ENCODE assay signal across 28 cellular contexts in genomic region chr11:109012996-109013395, GRCh38.
"Had no signal": no experiment of that assay in that cellular context is flagged by ENCODE, and none has a peak within 500 bp of the region (broad histone marks: within the 10 kb centered on the region; RNA-seq: fewer than 3 reads in every experiment).

No MANE protein-coding gene starts in this region.

- ATAC-seq: activated CD8-positive, alpha-beta T cell treated with anti-CD3 and anti-CD28 coated beads for 36 hours; activated T-cell treated with anti-CD3 and anti-CD28 coated beads, Interleukin-2, amount 50 U/mL, for 4 hours; activated T-helper 17 cell treated with anti-CD3 and anti-CD28 coated beads, Interleukin-2, amount 50 U/mL, for 72 hours; gastrocnemius medialis; heart right ventricle; T-helper 17 cell had no signal

- H3K4me1 Mint-ChIP-seq: activated B cell treated with CpG ODN at 0.5 μM for 24 hours; activated T-helper 17 cell treated with anti-CD3 and anti-CD28 coated beads, Interleukin-2, amount 50 U/mL, for 72 hours; central memory CD8-positive, alpha-beta T cell; T-helper 17 cell had no signal

- H3K36me3 Mint-ChIP-seq: activated naive CD8-positive, alpha-beta T cell had no signal

- H3K79me2 ChIP-seq: hepatocyte had no signal

- DNase-seq: activated B cell treated with CpG ODN at 0.5 μM for 24 hours; activated CD4-positive, alpha-beta T cell treated with anti-CD3 and anti-CD28 coated beads for 48 hours; activated CD4-positive, alpha-beta T cell treated with anti-CD3 and anti-CD28 coated beads, Interleukin-2, amount 50 U/mL, for 1 hour; activated CD4-positive, alpha-beta T cell treated with anti-CD3 and anti-CD28 coated beads, Interleukin-2, amount 50 U/mL, for 48 hours; activated CD8-positive, alpha-beta memory T cell treated with anti-CD3 and anti-CD28 coated beads for 24 hours; activated CD8-positive, alpha-beta T cell treated with anti-CD3 and anti-CD28 coated beads for 36 hours; activated effector memory CD4-positive, alpha-beta T cell treated with Interleukin-2 at 50 U/mL for 16 hours; activated gamma-delta T cell treated with Interleukin-2 at 50 U/mL for 16 hours; activated naive CD4-positive, alpha-beta T cell treated with anti-CD3 and anti-CD28 coated beads, Interleukin-2, amount 50 U/mL, for 16 hours; activated naive CD4-positive, alpha-beta T cell treated with Interleukin-2 at 50 U/mL for 16 hours; activated T-cell treated with anti-CD3 and anti-CD28 coated beads, Interleukin-2, amount 50 U/mL, for 4 hours; amniotic stem cell; anterior cingulate cortex; brain microvascular endothelial cell; colonic mucosa; effector CD8-positive, alpha-beta T cell; foreskin fibroblast; gastrocnemius medialis; heart right ventricle; T-helper 17 cell; T1000; WERI-Rb-1 had no signal

- H3K9me3 ChIP-seq: colonic mucosa, gastrocnemius medialis, heart right ventricle had no signal

- H3K27me3 ChIP-seq: brain microvascular endothelial cell, colonic mucosa, gastrocnemius medialis, heart right ventricle, hepatocyte had no signal

- H3K27me3 Mint-ChIP-seq: activated CD8-positive, alpha-beta T cell treated with anti-CD3 and anti-CD28 coated beads for 36 hours; activated T-helper 17 cell treated with anti-CD3 and anti-CD28 coated beads, Interleukin-2, amount 50 U/mL, for 72 hours; central memory CD8-positive, alpha-beta T cell; T-helper 17 cell had no signal

- H3K4me3 ChIP-seq: colonic mucosa, gastrocnemius medialis, heart right ventricle, hepatocyte had no signal

- H2AFZ ChIP-seq: hepatocyte had no signal

- H3K4me1 ChIP-seq: colonic mucosa, gastrocnemius medialis, heart right ventricle had no signal

- H3K36me3 ChIP-seq: brain microvascular endothelial cell, colonic mucosa, gastrocnemius medialis, heart right ventricle, WERI-Rb-1 had no signal

- H3K9me3 Mint-ChIP-seq: activated B cell treated with CpG ODN at 0.5 μM for 24 hours; activated CD8-positive, alpha-beta T cell treated with anti-CD3 and anti-CD28 coated beads for 36 hours; activated T-cell treated with anti-CD3 and anti-CD28 coated beads, Interleukin-2, amount 50 U/mL, for 4 hours; activated T-helper 17 cell treated with anti-CD3 and anti-CD28 coated beads, Interleukin-2, amount 50 U/mL, for 72 hours; central memory CD8-positive, alpha-beta T cell; T-helper 2 cell treated with Interferon-gamma antibody and Interleukin-4, amounts not matched to agents 5 μg/mL and 100 μg/mL, for 36 hours had no signal

- H3K4me3 Mint-ChIP-seq: activated B cell treated with CpG ODN at 0.5 μM for 24 hours; activated CD8-positive, alpha-beta T cell treated with anti-CD3 and anti-CD28 coated beads for 36 hours; activated naive CD8-positive, alpha-beta T cell; activated T-cell treated with anti-CD3 and anti-CD28 coated beads, Interleukin-2, amount 50 U/mL, for 4 hours; activated T-helper 17 cell treated with anti-CD3 and anti-CD28 coated beads, Interleukin-2, amount 50 U/mL, for 72 hours; central memory CD8-positive, alpha-beta T cell; T-helper 17 cell; T-helper 2 cell treated with Interferon-gamma antibody and Interleukin-4, amounts not matched to agents 5 μg/mL and 100 μg/mL, for 36 hours had no signal

- H3K27ac ChIP-seq: brain microvascular endothelial cell, colonic mucosa, epithelial cell of prostate, gastrocnemius medialis, heart right ventricle, hepatocyte, WERI-Rb-1 had no signal

- H3K4me2 ChIP-seq: hepatocyte had no signal

- H3K27ac Mint-ChIP-seq: activated B cell treated with CpG ODN at 0.5 μM for 24 hours; activated CD8-positive, alpha-beta T cell treated with anti-CD3 and anti-CD28 coated beads for 36 hours; activated naive CD8-positive, alpha-beta T cell; activated T-helper 17 cell treated with anti-CD3 and anti-CD28 coated beads, Interleukin-2, amount 50 U/mL, for 72 hours; T-helper 17 cell; T-helper 2 cell treated with Interferon-gamma antibody and Interleukin-4, amounts not matched to agents 5 μg/mL and 100 μg/mL, for 36 hours had no signal
